In genomic region chr3:15860014-15860934, GRCh38 we compare ENCODE assay signal across 2 cellular contexts.
A peak's percentile ranks its signal among the peaks of the same experiment; 100 is the strongest.
TF ChIP-seq lines count a peak whose summit lies in the region.

No MANE protein-coding gene starts in this region.

TF ChIP-seq in Ishikawa, 13 proteins besides CTCF, POLR2A, EP300 and RAD21 (continued from another document):
- TF ChIP-seq, protein P1, sequence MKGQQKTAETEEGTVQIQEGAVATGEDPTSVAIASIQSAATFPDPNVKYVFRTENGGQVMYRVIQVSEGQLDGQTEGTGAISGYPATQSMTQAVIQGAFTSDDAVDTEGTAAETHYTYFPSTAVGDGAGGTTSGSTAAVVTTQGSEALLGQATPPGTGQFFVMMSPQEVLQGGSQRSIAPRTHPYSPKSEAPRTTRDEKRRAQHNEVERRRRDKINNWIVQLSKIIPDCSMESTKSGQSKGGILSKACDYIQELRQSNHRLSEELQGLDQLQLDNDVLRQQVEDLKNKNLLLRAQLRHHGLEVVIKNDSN (IDR thresholded peaks at IDR 0.05), result no peak
- TF ChIP-seq REST (IDR thresholded peaks at IDR 0.05; ENCODE audit: low read depth), result no peak
- TF ChIP-seq TAF1 (IDR thresholded peaks at IDR 0.05; ENCODE audit: low read depth), result 0 out of 2 replicates have a peak, but pooled peaks have one; percentile 25
- TF ChIP-seq MAX (IDR thresholded peaks at IDR 0.05), result peak; percentile 88
- TF ChIP-seq EGR1 (IDR thresholded peaks at IDR 0.05), result 0 out of 2 replicates have a peak, but pooled peaks have one; percentile 17
- TF ChIP-seq TCF12 (IDR thresholded peaks at IDR 0.05; ENCODE audit: low read depth), result no peak; the same call in 1 of the 2 replicates
- TF ChIP-seq CEBPB (IDR thresholded peaks at IDR 0.05), result no peak
- no peak for TF ChIP-seq CREB1 (IDR thresholded peaks at IDR 0.05; ENCODE audit: low read depth)

TF ChIP-seq in SK-N-SH, 30 proteins besides CTCF, POLR2A, EP300 and RAD21 (continued from another document):
- TF ChIP-seq ZBTB33 (IDR thresholded peaks at IDR 0.05; ENCODE audit: borderline replicate concordance, low read depth) (no peak), NRF1 (IDR thresholded peaks at IDR 0.05; ENCODE audit: low read depth, low read length) (no peak), POLR2AphosphoS5 (IDR thresholded peaks at IDR 0.05; ENCODE audit: low read depth, low read length) (peak; percentile 39; the same call in 1 of the 2 replicates), RFX5 (IDR thresholded peaks at IDR 0.05; ENCODE audit: low read length) (no peak), ELF1 (IDR thresholded peaks at IDR 0.05) (no peak), GABPA (IDR thresholded peaks at IDR 0.05; ENCODE audit: low read depth) (peak; percentile 29; the same call in 1 of the 2 replicates), TAF1 (IDR thresholded peaks at IDR 0.05; ENCODE audit: borderline replicate concordance, low read depth, low read length) (no peak), EZH2phosphoT487 (IDR thresholded peaks at IDR 0.05; ENCODE audit: borderline replicate concordance, low read depth) (no peak), NFIC (IDR thresholded peaks at IDR 0.05; ENCODE audit: borderline replicate concordance) (no peak), CHD2 (IDR thresholded peaks at IDR 0.05; ENCODE audit: low read length, partially characterized antibody) (peak; percentile 1), IRF3 (IDR thresholded peaks at IDR 0.05; ENCODE audit: low read depth, low read length) (no peak), FOSL2 (IDR thresholded peaks at IDR 0.05; ENCODE audit: borderline replicate concordance, low read depth) (no peak), TCF12 (IDR thresholded peaks at IDR 0.05) (0 out of 2 replicates have a peak, but pooled peaks have one; percentile 17), FOXM1 (IDR thresholded peaks at IDR 0.05; ENCODE audit: low read depth) (no peak), REST (IDR thresholded peaks at IDR 0.05; ENCODE audit: low read depth, low read length) (no peak; the same call in 1 of the 2 replicates), RCOR1 (IDR thresholded peaks at IDR 0.05; ENCODE audit: low read length) (no peak), USF2 (IDR thresholded peaks at IDR 0.05; ENCODE audit: borderline replicate concordance, low read depth, low read length) (no peak), SIN3A (IDR thresholded peaks at IDR 0.05; ENCODE audit: borderline replicate concordance, low read depth, low read length) (peak; percentile 16; the same call in 1 of the 2 replicates), TEAD4 (IDR thresholded peaks at IDR 0.05; ENCODE audit: borderline replicate concordance, insufficient read depth) (no peak), SMC3 (IDR thresholded peaks at IDR 0.05; ENCODE audit: low read depth, low read length) (0 out of 2 replicates have a peak, but pooled peaks have one; percentile 3), RXRA (IDR thresholded peaks at IDR 0.05; ENCODE audit: borderline replicate concordance, low read depth) (no peak; the same call in 1 of the 2 replicates), JUND (IDR thresholded peaks at IDR 0.05) (no peak), YY1 (IDR thresholded peaks at IDR 0.05; ENCODE audit: low read depth) (no peak)
- TF ChIP-seq, protein P2, sequence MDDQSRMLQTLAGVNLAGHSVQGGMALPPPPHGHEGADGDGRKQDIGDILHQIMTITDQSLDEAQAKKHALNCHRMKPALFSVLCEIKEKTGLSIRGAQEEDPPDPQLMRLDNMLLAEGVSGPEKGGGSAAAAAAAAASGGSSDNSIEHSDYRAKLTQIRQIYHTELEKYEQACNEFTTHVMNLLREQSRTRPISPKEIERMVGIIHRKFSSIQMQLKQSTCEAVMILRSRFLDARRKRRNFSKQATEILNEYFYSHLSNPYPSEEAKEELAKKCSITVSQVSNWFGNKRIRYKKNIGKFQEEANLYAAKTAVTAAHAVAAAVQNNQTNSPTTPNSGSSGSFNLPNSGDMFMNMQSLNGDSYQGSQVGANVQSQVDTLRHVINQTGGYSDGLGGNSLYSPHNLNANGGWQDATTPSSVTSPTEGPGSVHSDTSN (IDR thresholded peaks at IDR 0.05), result peak; percentile 8; the same call in 1 of the 2 replicates
- TF ChIP-seq, protein P1 (IDR thresholded peaks at IDR 0.05; ENCODE audit: borderline replicate concordance, low read depth), result no peak
